Comparison of ENCODE assay signal across 8 cellular contexts in the genomic region with DNA sequence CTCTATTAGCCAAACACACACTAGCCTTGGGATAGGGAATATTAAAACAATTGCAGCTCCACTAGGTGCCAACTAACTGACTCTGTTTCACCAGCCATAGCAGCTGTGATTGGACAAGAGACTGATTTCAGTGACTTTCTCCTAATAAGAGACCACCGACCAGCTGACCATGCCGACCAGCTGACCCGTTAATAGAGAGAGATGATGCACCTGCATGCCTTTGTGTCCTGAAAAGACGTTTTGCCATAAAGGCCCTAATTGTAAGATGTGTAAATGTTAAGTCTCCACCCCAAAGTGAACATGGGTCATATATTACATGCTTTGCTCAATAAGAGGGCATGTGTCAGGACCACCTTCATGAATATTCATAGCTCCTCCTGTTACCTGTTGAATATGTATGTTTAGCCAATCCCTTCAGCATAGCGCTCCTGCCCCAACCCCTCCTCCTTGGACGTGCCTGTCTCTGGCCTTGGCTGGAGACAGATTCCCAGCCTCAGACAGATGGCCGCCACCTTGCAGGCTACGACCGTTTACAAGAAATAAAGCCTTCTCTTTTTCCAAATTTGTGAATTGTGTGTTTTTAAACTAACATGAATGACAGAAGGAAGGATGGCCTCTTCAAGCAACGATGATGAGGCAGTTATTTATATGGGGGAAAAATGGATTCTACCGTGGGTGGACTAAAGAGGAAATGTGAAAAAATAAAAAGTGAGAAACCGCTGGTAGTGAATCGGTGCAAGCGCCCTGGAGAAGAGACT. TPM values are rescaled to one million over a fixed set of nuclear protein-coding genes. Genes with fewer than 3 reads are reported as not detected.
DNase-seq lines count a peak whose midpoint lies in the region; ATAC-seq, FAIRE-seq and TF ChIP-seq lines count a peak whose summit lies in the region.

No MANE protein-coding gene starts in this region.

- POLR2A ChIA-PET in HepG2 (lab: Yijun Ruan, JAX), result no interaction called here
- POLR2A ChIA-PET in GM10248 (lab: Yijun Ruan, JAX), result no interaction called here

- H3K27ac ChIP-seq in MM.1S (ENCODE audit: low read length), result no peak overlapping the region
- peak overlapping the region; percentile 74 to 92 (median 90) for H3K27ac ChIP-seq in body of pancreas
- no peak overlapping the region for H3K27ac ChIP-seq in HepG2 (ENCODE audit: extremely low read length, insufficient read depth, low read length)
- H3K27ac ChIP-seq in testis, result peak overlapping the region in 1 of 2 donors; percentile 71

- H3F3A ChIP-seq in MM.1S (ENCODE audit: insufficient read depth, low read length), result peaks cover 3% of the 10 kb centered on the region; the same call in 1 of the 2 replicates

- H2AFZ ChIP-seq in MM.1S (ENCODE audit: low read length) (no peak overlapping the region), HepG2 (ENCODE audit: low read length) (no peak overlapping the region)

- intact Hi-C loops in body of pancreas (cut with DNase I), result no loop called here
- intact Hi-C loops in HepG2 (cut with micrococcal nuclease; ENCODE audit: unreplicated experiment), result no loop called here
- intact Hi-C loops in testis (cut with DNase I; ENCODE audit: low total_unique reads), result no loop called here

- CTCF ChIA-PET in HepG2 (lab: Yijun Ruan, JAX; ENCODE audit: low intra/inter-chr PET ratio, low total read pairs), result no interaction called here
- CTCF ChIA-PET in GM10248 (lab: Yijun Ruan, JAX), result interaction anchor here (1.4 kb wide), 1 partner anchor 128 kb away, joined by 3 read pairs; no protein-coding TSS in a partner anchor

- H3K9me3 ChIP-seq in MM.1S (replicated peaks; ENCODE audit: insufficient read depth, low read length) (no peaks in the 10 kb centered on the region), body of pancreas (no peaks in the 10 kb centered on the region), HepG2 (ENCODE audit: low read length) (no peaks in the 10 kb centered on the region), testis (no peaks in the 10 kb centered on the region)

- H3K9me2 ChIP-seq in MM.1S (replicated peaks; ENCODE audit: insufficient read depth, low read length), result no peaks in the 10 kb centered on the region

- TF ChIP-seq RAD21 in HepG2 (CRISPR knock-in tag; IDR thresholded peaks at IDR 0.05), result no peak

- H3K27me3 ChIP-seq in MM.1S (replicated peaks; ENCODE audit: insufficient read depth, low read length) (no peaks in the 10 kb centered on the region), body of pancreas (no peaks in the 10 kb centered on the region), HepG2 (ENCODE audit: control insufficient read depth in 1 of 2, insufficient read depth in 2 of 2, low read length in 2 of 2) (no peaks in the 10 kb centered on the region), testis (no peaks in the 10 kb centered on the region)

- FAIRE-seq in HepG2 (lab: Jason Lieb, UNC), result no peak

- TF ChIP-seq CTCF in MM.1S (IDR thresholded peaks at IDR 0.05; ENCODE audit: low read length) (no peak), body of pancreas (IDR thresholded peaks at IDR 0.05) (no peak), HepG2 (CRISPR knock-in tag; IDR thresholded peaks at IDR 0.05) (no peak), testis (IDR thresholded peaks at IDR 0.05) (no peak), GM10248 (IDR thresholded peaks at IDR 0.05; ENCODE audit: control extremely low read depth, extremely low read depth, low read depth, missing control alignments) (no peak)

- H3K4me1 ChIP-seq in MM.1S (ENCODE audit: low read length) (peaks cover 10% of the 10 kb centered on the region; the same call in 1 of the 2 replicates), body of pancreas (peaks cover 56% of the 10 kb centered on the region), HepG2 (ENCODE audit: insufficient read depth, low read length) (peaks cover 51% of the 10 kb centered on the region), testis (peaks cover 23% of the 10 kb centered on the region)

- no peak for TF ChIP-seq EP300 in HepG2 (IDR thresholded peaks at IDR 0.05; ENCODE audit: low read depth in 2 of 2, low read length in 2 of 2)
- TF ChIP-seq EP300 in HepG2 (CRISPR knock-in tag; IDR thresholded peaks at IDR 0.05; ENCODE audit: borderline replicate concordance), result no peak

- H4K20me1 ChIP-seq in MM.1S (ENCODE audit: insufficient read depth, low read length) (no peaks in the 10 kb centered on the region), HepG2 (ENCODE audit: insufficient read depth, low read length) (peaks cover 4% of the 10 kb centered on the region)

- H3K79me2 ChIP-seq in MM.1S (ENCODE audit: low read length), result peaks cover 38% of the 10 kb centered on the region
- peaks cover 47% of the 10 kb centered on the region for H3K79me2 ChIP-seq in HepG2 (ENCODE audit: insufficient read depth, low read length)

- no peaks in the 10 kb centered on the region; the same call in 1 of the 2 replicates for H3K36me3 ChIP-seq in MM.1S (replicated peaks; ENCODE audit: insufficient read depth, low read length)
- H3K36me3 ChIP-seq in body of pancreas (replicated peaks in 1 of 2; ENCODE audit: insufficient read depth in 1 of 2, low read depth in 2 of 2), result peaks cover 0 to 2% of the 10 kb centered on the region in 2 donors
- peaks cover 6 to 22% of the 10 kb centered on the region in 2 experiments; a peak in 4 of 5 replicates for H3K36me3 ChIP-seq in HepG2 (replicated peaks in 1 of 2; ENCODE audit: control insufficient read depth in 1 of 2, insufficient read depth in 2 of 2, low read length in 2 of 2)
- no peaks in the 10 kb centered on the region for H3K36me3 ChIP-seq in testis (ENCODE audit: low read depth, missing control alignments)

- in situ Hi-C loops in HepG2 (cut with HindIII; ENCODE audit: extremely low pct_ligation_motif_present, low pct_unique_long_range_greater_than_20kb), result no loop called here

- no TSS peak for BruUV-seq in HepG2 (replicated peaks; lab: Mats Ljungman, UMichigan)

- H3K9ac ChIP-seq in MM.1S (ENCODE audit: low read length), result no peak overlapping the region
- no peak overlapping the region for H3K9ac ChIP-seq in HepG2 (ENCODE audit: insufficient read depth, low read depth, low read length)

- WGBS in body of pancreas, 2 donors, result 12 to 29% methylated on average over 14 of the region's 14 CpGs
- WGBS in HepG2 (ENCODE audit: low lambda C conversion rate), result 88% methylated on average over 14 of the region's 14 CpGs
- WGBS in testis, 2 donors, result 32 to 35% methylated on average over 14 of the region's 14 CpGs

- no peak for TF ChIP-seq POLR2A in body of pancreas (IDR thresholded peaks at IDR 0.05)
- no peak for TF ChIP-seq POLR2A in HepG2 (IDR thresholded peaks at IDR 0.05; ENCODE audit: insufficient read depth in 1 of 2, low read depth in 2 of 2, low read length in 2 of 2)
- no peak for TF ChIP-seq POLR2A in testis (IDR thresholded peaks at IDR 0.05)

- H3K4me3 ChIP-seq in MM.1S (ENCODE audit: low read length), result no peak overlapping the region; the same call in 1 of the 2 replicates
- H3K4me3 ChIP-seq in body of pancreas, result no peak overlapping the region
- no peak overlapping the region for H3K4me3 ChIP-seq in HepG2 (replicated peaks in 1 of 3; ENCODE audit: insufficient read depth in 1 of 3, low read depth in 2 of 3, low read length in 3 of 3)
- H3K4me3 ChIP-seq in testis, result peak overlapping the region; percentile 76 to 86

- ATAC-seq in body of pancreas, result no peak
- ATAC-seq in HepG2, result no peak
- ATAC-seq in GM21737 (IDR thresholded peaks at IDR 0.05; ENCODE audit: unreplicated experiment), result no peak
- no peak for ATAC-seq in GM18858 (IDR thresholded peaks at IDR 0.05; ENCODE audit: unreplicated experiment)

- H3K4me2 ChIP-seq in MM.1S (ENCODE audit: low read depth, low read length), result peak overlapping the region; percentile 83
- H3K4me2 ChIP-seq in HepG2 (ENCODE audit: low read depth, low read length), result peak overlapping the region; percentile 84

- DNase-seq in DMS153 treated with DMSO at 0.1 percent for 48 hours (lab: John Stamatoyannopoulos, UW; ENCODE audit: unreplicated experiment), result peak; percentile 22
- DNase-seq in MM.1S, result no peak
- peak; percentile 33 to 60 (median 51) for DNase-seq in body of pancreas
- DNase-seq in HepG2 (ENCODE audit: low spot score), result peak; percentile 14
- DNase-seq in testis, result peak; percentile 62
- no peak for DNase-seq in GM10248 (ENCODE audit: extremely low spot score)

RNA-seq across cellular contexts. Expression of a gene that starts 1.2 kb away (rescaled TPM):
- 10 to 100 TPM; 45.7 to 71.2 TPM for total RNA-seq in body of pancreas
- 27.1 and 35.7 TPM in 2 replicates for total RNA-seq in HepG2 (2016; rRNA removed; fragmentation: Illumina TruSeq; extraction: Trizol)
- 8.5 and 12.4 TPM in 2 replicates for total RNA-seq in HepG2 (2016; cell fraction: cytosol; rRNA removed; fragmentation: Illumina TruSeq; extraction: Trizol; ENCODE audit: low read depth)
- 24.1 and 36.5 TPM in 2 replicates for total RNA-seq in HepG2 (2016; cell fraction: insoluble cytoplasmic fraction; rRNA removed; fragmentation: Illumina TruSeq; extraction: Trizol)
- total RNA-seq in HepG2 (2016; cell fraction: membrane; rRNA removed; fragmentation: Illumina TruSeq; extraction: Trizol), result 13.6 and 14.7 TPM in 2 replicates
- 51.5 and 52.3 TPM in 2 replicates for total RNA-seq in HepG2 (2016; cell fraction: nucleus; rRNA removed; fragmentation: Illumina TruSeq; extraction: Trizol)
- 51.5 and 63.4 TPM in 2 replicates for polyA plus RNA-seq in HepG2 (2011; rRNA removed)
- 35.3 and 38.4 TPM in 2 replicates for polyA plus RNA-seq in HepG2 (2011; cell fraction: cytosol; rRNA removed)
- polyA plus RNA-seq in HepG2 (2011; cell fraction: nucleus; rRNA removed), result 278 and 289 TPM in 2 replicates
- polyA plus RNA-seq in HepG2 (2012), result 36.9 and 39.9 TPM in 2 replicates
- polyA plus RNA-seq in HepG2 (2016; cell fraction: cytosol; fragmentation: Illumina TruSeq; extraction: Trizol; ENCODE audit: low read depth), result 8.2 and 8.4 TPM in 2 replicates
- 21.4 and 22.2 TPM in 2 replicates for polyA plus RNA-seq in HepG2 (2016; cell fraction: insoluble cytoplasmic fraction; fragmentation: Illumina TruSeq; extraction: Trizol; ENCODE audit: low read depth)
- 8.4 and 8.9 TPM in 2 replicates for polyA plus RNA-seq in HepG2 (2016; cell fraction: membrane; fragmentation: Illumina TruSeq; extraction: Trizol; ENCODE audit: low read depth)
- 95.9 and 99.0 TPM in 2 replicates for polyA plus RNA-seq in HepG2 (2016; cell fraction: nucleus; fragmentation: Illumina TruSeq; extraction: Trizol; ENCODE audit: insufficient read depth, low read depth)
- polyA minus RNA-seq in HepG2 (2011; rRNA and poly(A)+ RNA removed; ENCODE audit: low replicate concordance), result 80.9 and 97.1 TPM in 2 replicates
- polyA minus RNA-seq in HepG2 (2011; cell fraction: cytosol; rRNA and poly(A)+ RNA removed), result 17.1 and 19.6 TPM in 2 replicates
- polyA minus RNA-seq in HepG2 (2011; cell fraction: nucleus; rRNA and poly(A)+ RNA removed), result 117 and 142 TPM in 2 replicates
- 10 to 100 TPM; 75.7 to 91.2 TPM for total RNA-seq in testis
- 79.4 TPM for polyA plus RNA-seq in testis (ENCODE audit: insufficient read depth, low read depth, low replicate concordance)

RNA-seq across cellular contexts. Expression of a gene that starts 3.6 kb away (rescaled TPM):
- total RNA-seq in body of pancreas (10 to 100 TPM; 15.8 to 16.2 TPM), HepG2 (2016; rRNA removed; fragmentation: Illumina TruSeq; extraction: Trizol) (40.4 and 96.0 TPM in 2 replicates), testis (100 to 1,000 TPM in 1 of 2 donors, 10 to 100 TPM in 1; 54.2 to 101 TPM)
- 11.3 and 13.3 TPM in 2 replicates for total RNA-seq in HepG2 (2016; cell fraction: cytosol; rRNA removed; fragmentation: Illumina TruSeq; extraction: Trizol; ENCODE audit: low read depth)
- total RNA-seq in HepG2 (2016; cell fraction: insoluble cytoplasmic fraction; rRNA removed; fragmentation: Illumina TruSeq; extraction: Trizol), result 38.3 and 98.7 TPM in 2 replicates
- total RNA-seq in HepG2 (2016; cell fraction: membrane; rRNA removed; fragmentation: Illumina TruSeq; extraction: Trizol), result 26.9 and 29.4 TPM in 2 replicates
- total RNA-seq in HepG2 (2016; cell fraction: nucleus; rRNA removed; fragmentation: Illumina TruSeq; extraction: Trizol), result 77.9 and 89.2 TPM in 2 replicates
- polyA plus RNA-seq in HepG2 (2011; rRNA removed) (143 and 241 TPM in 2 replicates), testis (ENCODE audit: insufficient read depth, low read depth, low replicate concordance) (65.3 TPM)
- polyA plus RNA-seq in HepG2 (2011; cell fraction: cytosol; rRNA removed), result 92.8 and 116 TPM in 2 replicates
- 82.1 and 131 TPM in 2 replicates for polyA plus RNA-seq in HepG2 (2011; cell fraction: nucleus; rRNA removed)
- 315 and 354 TPM in 2 replicates for polyA plus RNA-seq in HepG2 (2012)
- polyA plus RNA-seq in HepG2 (2016; cell fraction: cytosol; fragmentation: Illumina TruSeq; extraction: Trizol; ENCODE audit: low read depth), result 16.5 and 16.7 TPM in 2 replicates
- 50.6 and 73.9 TPM in 2 replicates for polyA plus RNA-seq in HepG2 (2016; cell fraction: insoluble cytoplasmic fraction; fragmentation: Illumina TruSeq; extraction: Trizol; ENCODE audit: low read depth)
- 26.0 and 32.3 TPM in 2 replicates for polyA plus RNA-seq in HepG2 (2016; cell fraction: membrane; fragmentation: Illumina TruSeq; extraction: Trizol; ENCODE audit: low read depth)
- polyA plus RNA-seq in HepG2 (2016; cell fraction: nucleus; fragmentation: Illumina TruSeq; extraction: Trizol; ENCODE audit: insufficient read depth, low read depth), result 165 and 172 TPM in 2 replicates
- 160 and 313 TPM in 2 replicates for polyA minus RNA-seq in HepG2 (2011; rRNA and poly(A)+ RNA removed; ENCODE audit: low replicate concordance)
- polyA minus RNA-seq in HepG2 (2011; cell fraction: cytosol; rRNA and poly(A)+ RNA removed), result 161 and 251 TPM in 2 replicates
- polyA minus RNA-seq in HepG2 (2011; cell fraction: nucleus; rRNA and poly(A)+ RNA removed), result 34.2 and 48.4 TPM in 2 replicates

Comparison
In these comparisons a context has a peak if more than half of its experiments do, and no peak if none do; other contexts are left out.
1. DNase-seq: peak in DMS153 treated with DMSO at 0.1 percent for 48 hours (single experiment), body of pancreas (4 of 4), HepG2 (single experiment) and testis (single experiment); none in MM.1S (single experiment) and GM10248 (single experiment).
2. H3K27ac ChIP-seq: peak in body of pancreas (4 of 4); none in MM.1S (single experiment) and HepG2 (single experiment).
3. H3K4me3 ChIP-seq: peak in testis (2 of 2); none in MM.1S (single experiment), body of pancreas (0 of 2) and HepG2 (0 of 3).